In the genomic region with DNA sequence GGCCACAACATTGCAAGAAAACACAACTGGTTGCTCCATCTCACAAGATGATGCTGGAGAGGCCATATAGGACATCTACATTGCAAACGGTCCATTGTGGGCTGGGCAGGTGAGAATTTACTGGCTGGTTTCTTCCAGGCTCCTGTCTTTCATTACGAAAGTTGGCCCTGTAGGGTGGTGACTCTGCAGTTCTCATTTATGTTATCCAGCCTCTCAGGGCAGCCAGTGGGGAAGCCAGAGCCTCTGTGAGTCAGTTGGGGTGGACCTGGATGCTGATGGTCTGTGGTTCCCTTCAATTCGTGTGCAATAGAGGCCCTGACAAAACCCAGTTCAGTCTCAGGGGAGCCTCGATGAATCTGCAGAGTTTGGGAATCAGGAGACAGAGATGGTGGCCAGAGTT, we compare ENCODE assay signal across 11 cellular contexts.
"Had no signal": no experiment of that assay in that cellular context is flagged by ENCODE, and none has a peak within 500 bp of the region (broad histone marks: within the 10 kb centered on the region; RNA-seq: fewer than 3 reads in every experiment).

No MANE protein-coding gene starts in this region.

- H3K4me3 ChIP-seq: GM23248, HAP-1 had no signal

- H2AFZ ChIP-seq: GM23248 had no signal

- ATAC-seq: HCT116 had no signal

- H3K27ac ChIP-seq: GM23248, HL-60, KMS-11 had no signal

- H3K36me3 ChIP-seq: HAP-1 had no signal

- H3K9ac ChIP-seq: GM23248, KMS-11 had no signal

- H3K9me3 ChIP-seq: HAP-1 had no signal

- H3K4me2 ChIP-seq: KMS-11 had no signal

- FAIRE-seq: HTR-8/SVneo had no signal

- H3K4me1 ChIP-seq: HAP-1 had no signal

- DNase-seq: GM23248, GOT3, H7, HFFc6, IMR-90, KBM-7 had no signal
